Comparison of ENCODE assay signal across 12 cellular contexts in the genomic region with DNA sequence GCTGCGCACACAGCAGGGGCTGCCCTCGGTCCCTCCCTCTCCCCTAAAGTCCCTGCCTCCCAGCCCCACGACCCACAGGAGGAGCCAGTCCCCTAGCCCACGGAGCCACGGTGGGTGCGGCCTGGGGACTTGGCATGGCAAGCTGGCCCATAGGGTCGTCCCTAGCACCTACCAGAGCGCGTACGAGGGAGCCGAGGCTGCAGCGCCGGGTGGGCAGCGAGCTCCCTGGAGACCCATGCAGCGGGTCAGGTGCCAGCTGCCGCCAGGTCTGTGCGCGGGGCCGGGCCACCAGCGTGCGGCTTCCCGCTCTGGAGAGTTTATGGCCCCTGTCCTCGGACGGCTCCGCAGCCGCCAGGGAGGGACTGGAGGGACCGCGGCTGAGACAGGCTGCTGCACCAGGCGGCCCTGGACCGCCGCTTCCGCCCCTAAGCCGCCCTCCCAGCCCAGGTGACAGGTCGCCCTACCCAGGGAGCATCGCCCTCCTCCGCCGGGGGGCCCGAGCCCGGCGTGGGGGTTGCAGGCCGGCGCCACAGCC.
A peak's percentile ranks its signal among the peaks of the same experiment; 100 is the strongest.
DNase-seq lines count a peak whose midpoint lies in the region; ATAC-seq and TF ChIP-seq lines count a peak whose summit lies in the region.
"Had no signal": no experiment of that assay in that cellular context is flagged by ENCODE, and none has a peak within 500 bp of the region (broad histone marks: within the 10 kb centered on the region; RNA-seq: fewer than 3 reads in every experiment).

No MANE protein-coding gene starts in this region.

- H3K9ac ChIP-seq in SK-N-SH (no peak overlapping the region), skeletal muscle satellite cell (ENCODE audit: low read depth, low read length) (no peak overlapping the region)
- H3K9ac ChIP-seq: GM23248 had no signal

- DNase-seq in SK-N-SH = peak; percentile 15
- DNase-seq in coronary artery (ENCODE audit: low spot score) = no peak
- DNase-seq in NCI-H226 = no peak
- no peak for DNase-seq in foreskin melanocyte
- DNase-seq in cortex of kidney (lab: John Stamatoyannopoulos, UW) = no peak

- 49% methylated on average over 7 of the region's 42 CpGs for WGBS in SK-N-SH (ENCODE audit: low lambda C conversion rate)

- H4K20me1 ChIP-seq in SK-N-SH (ENCODE audit: insufficient read depth) = no peaks in the 10 kb centered on the region

- H3K4me1 ChIP-seq in SK-N-SH (ENCODE audit: control insufficient read depth in 1 of 2, insufficient read depth in 2 of 2, low read depth in 1 of 2, low read length in 1 of 2) (no peaks in the 10 kb centered on the region; a peak in 1 of 4 replicates), skeletal muscle satellite cell (ENCODE audit: control insufficient read depth, insufficient read depth, low read length) (no peaks in the 10 kb centered on the region)

- H3K36me3 ChIP-seq in SK-N-SH (replicated peaks in 1 of 2; ENCODE audit: control insufficient read depth in 1 of 2, insufficient read depth in 2 of 2, low read length in 1 of 2) (no peaks in the 10 kb centered on the region), skeletal muscle satellite cell (ENCODE audit: insufficient read depth, low read length) (no peaks in the 10 kb centered on the region)
- H3K36me3 ChIP-seq: brain microvascular endothelial cell, heart left ventricle had no signal

- H3K4me3 ChIP-seq in SK-N-SH (ENCODE audit: low read depth in 2 of 2, low read length in 1 of 2) = peak overlapping the region in 1 of 2 experiments; percentile 21; a peak in 2 of 4 replicates
- H3K4me3 ChIP-seq in coronary artery = peak overlapping the region; percentile 63
- H3K4me3 ChIP-seq in skeletal muscle satellite cell (ENCODE audit: low read length) = no peak overlapping the region
- H3K4me3 ChIP-seq: lung had no signal

- CTCF ChIA-PET in SK-N-SH (lab: Yijun Ruan, JAX) = interaction anchor here (0.7 to 2.9 kb wide), 11 partner anchors 21 to 1990 kb away, joined by 3 to 44 read pairs (median 4); no protein-coding TSS in a partner anchor

- no peak for TF ChIP-seq RAD21 in SK-N-SH (IDR thresholded peaks at IDR 0.05; ENCODE audit: low read length)

- H3K27me3 ChIP-seq in SK-N-SH (ENCODE audit: insufficient read depth) (no peaks in the 10 kb centered on the region; the same call in 1 of the 2 replicates), skeletal muscle satellite cell (ENCODE audit: control insufficient read depth, insufficient read depth, low read length) (no peaks in the 10 kb centered on the region)
- H3K27me3 ChIP-seq: brain microvascular endothelial cell had no signal

- ATAC-seq in SK-N-SH treated with all-trans-retinoic acid at 6 μM for 48 hours (no peak), HG02798 (IDR thresholded peaks at IDR 0.05; ENCODE audit: poor library complexity, unreplicated experiment) (peak; percentile 4)

- no peak overlapping the region for H2AFZ ChIP-seq in SK-N-SH (ENCODE audit: low read depth)

- H3K27ac ChIP-seq in SK-N-SH (ENCODE audit: low read depth in 2 of 2, low read length in 1 of 2) (no peak overlapping the region), coronary artery (no peak overlapping the region)
- H3K27ac ChIP-seq: brain microvascular endothelial cell, GM23248, heart left ventricle had no signal

- no peaks in the 10 kb centered on the region for H3F3A ChIP-seq in SK-N-SH (replicated peaks; ENCODE audit: insufficient read depth)

- TF ChIP-seq CTCF in SK-N-SH (IDR thresholded peaks at IDR 0.05) = no peak
- TF ChIP-seq CTCF in coronary artery (IDR thresholded peaks at IDR 0.05) = no peak

- no peaks in the 10 kb centered on the region for H3K9me2 ChIP-seq in SK-N-SH

- H3K4me2 ChIP-seq in SK-N-SH (peak overlapping the region; percentile 99; the same call in 1 of the 2 replicates), skeletal muscle satellite cell (ENCODE audit: low read length) (peak overlapping the region; percentile 33)

- POLR2A ChIA-PET in SK-N-SH (lab: Yijun Ruan, JAX) = interaction anchor here (1.1 to 1.2 kb wide), 2 partner anchors 119 to 127 kb away, joined by 3 to 4 read pairs; no protein-coding TSS in a partner anchor

- no peaks in the 10 kb centered on the region for H3K9me3 ChIP-seq in SK-N-SH
- H3K9me3 ChIP-seq in skeletal muscle satellite cell (replicated peaks; ENCODE audit: low read length) = no peaks in the 10 kb centered on the region
- H3K9me3 ChIP-seq: heart left ventricle had no signal

- TF ChIP-seq EP300 in SK-N-SH (IDR thresholded peaks at IDR 0.05; ENCODE audit: borderline replicate concordance in 1 of 2, low read depth in 1 of 2, low read length in 1 of 2) = no peak

- H3K79me2 ChIP-seq in SK-N-SH (ENCODE audit: insufficient read depth) = no peaks in the 10 kb centered on the region

TF ChIP-seq in SK-N-SH, 30 proteins besides CTCF, POLR2A, EP300 and RAD21:
- no peak for TF ChIP-seq JUND (IDR thresholded peaks at IDR 0.05)
- TF ChIP-seq SIN3A (IDR thresholded peaks at IDR 0.05; ENCODE audit: borderline replicate concordance, low read depth, low read length) = no peak
- TF ChIP-seq, protein P1, sequence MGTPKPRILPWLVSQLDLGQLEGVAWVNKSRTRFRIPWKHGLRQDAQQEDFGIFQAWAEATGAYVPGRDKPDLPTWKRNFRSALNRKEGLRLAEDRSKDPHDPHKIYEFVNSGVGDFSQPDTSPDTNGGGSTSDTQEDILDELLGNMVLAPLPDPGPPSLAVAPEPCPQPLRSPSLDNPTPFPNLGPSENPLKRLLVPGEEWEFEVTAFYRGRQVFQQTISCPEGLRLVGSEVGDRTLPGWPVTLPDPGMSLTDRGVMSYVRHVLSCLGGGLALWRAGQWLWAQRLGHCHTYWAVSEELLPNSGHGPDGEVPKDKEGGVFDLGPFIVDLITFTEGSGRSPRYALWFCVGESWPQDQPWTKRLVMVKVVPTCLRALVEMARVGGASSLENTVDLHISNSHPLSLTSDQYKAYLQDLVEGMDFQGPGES (IDR thresholded peaks at IDR 0.05; ENCODE audit: low read depth, low read length) = no peak
- TF ChIP-seq EZH2phosphoT487 (IDR thresholded peaks at IDR 0.05; ENCODE audit: borderline replicate concordance, low read depth) = no peak
- no peak for TF ChIP-seq ELF1 (IDR thresholded peaks at IDR 0.05)
- TF ChIP-seq MXI1 (IDR thresholded peaks at IDR 0.05; ENCODE audit: low read depth, low read length) = no peak
- TF ChIP-seq RFX5 (IDR thresholded peaks at IDR 0.05; ENCODE audit: low read length) = no peak
- TF ChIP-seq GATA2 (CRISPR knock-in tag; IDR thresholded peaks at IDR 0.05) = no peak
- TF ChIP-seq SMC3 (IDR thresholded peaks at IDR 0.05; ENCODE audit: low read depth, low read length) = no peak
- no peak for TF ChIP-seq RCOR1 (IDR thresholded peaks at IDR 0.05; ENCODE audit: low read length)

TF ChIP-seq in SK-N-SH treated with all-trans-retinoic acid at 6 μM for 48 hours, 23 proteins besides CTCF, POLR2A, EP300 and RAD21:
- TF ChIP-seq ZFP3 (CRISPR knock-in tag; IDR thresholded peaks at IDR 0.05) (no peak), ISL1 (CRISPR knock-in tag; IDR thresholded peaks at IDR 0.05) (no peak), OSR1 (CRISPR knock-in tag; IDR thresholded peaks at IDR 0.05) (no peak), ZNF70 (CRISPR knock-in tag; IDR thresholded peaks at IDR 0.05) (no peak), TOX (CRISPR knock-in tag; IDR thresholded peaks at IDR 0.05; ENCODE audit: borderline replicate concordance) (no peak), ESRRG (CRISPR knock-in tag; IDR thresholded peaks at IDR 0.05) (no peak), GLIS3 (CRISPR knock-in tag; IDR thresholded peaks at IDR 0.05) (no peak)
- TF ChIP-seq, protein P2, sequence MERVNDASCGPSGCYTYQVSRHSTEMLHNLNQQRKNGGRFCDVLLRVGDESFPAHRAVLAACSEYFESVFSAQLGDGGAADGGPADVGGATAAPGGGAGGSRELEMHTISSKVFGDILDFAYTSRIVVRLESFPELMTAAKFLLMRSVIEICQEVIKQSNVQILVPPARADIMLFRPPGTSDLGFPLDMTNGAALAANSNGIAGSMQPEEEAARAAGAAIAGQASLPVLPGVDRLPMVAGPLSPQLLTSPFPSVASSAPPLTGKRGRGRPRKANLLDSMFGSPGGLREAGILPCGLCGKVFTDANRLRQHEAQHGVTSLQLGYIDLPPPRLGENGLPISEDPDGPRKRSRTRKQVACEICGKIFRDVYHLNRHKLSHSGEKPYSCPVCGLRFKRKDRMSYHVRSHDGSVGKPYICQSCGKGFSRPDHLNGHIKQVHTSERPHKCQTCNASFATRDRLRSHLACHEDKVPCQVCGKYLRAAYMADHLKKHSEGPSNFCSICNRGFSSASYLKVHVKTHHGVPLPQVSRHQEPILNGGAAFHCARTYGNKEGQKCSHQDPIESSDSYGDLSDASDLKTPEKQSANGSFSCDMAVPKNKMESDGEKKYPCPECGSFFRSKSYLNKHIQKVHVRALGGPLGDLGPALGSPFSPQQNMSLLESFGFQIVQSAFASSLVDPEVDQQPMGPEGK (CRISPR knock-in tag; IDR thresholded peaks at IDR 0.05; ENCODE audit: borderline replicate concordance) = no peak
- TF ChIP-seq, protein P3, sequence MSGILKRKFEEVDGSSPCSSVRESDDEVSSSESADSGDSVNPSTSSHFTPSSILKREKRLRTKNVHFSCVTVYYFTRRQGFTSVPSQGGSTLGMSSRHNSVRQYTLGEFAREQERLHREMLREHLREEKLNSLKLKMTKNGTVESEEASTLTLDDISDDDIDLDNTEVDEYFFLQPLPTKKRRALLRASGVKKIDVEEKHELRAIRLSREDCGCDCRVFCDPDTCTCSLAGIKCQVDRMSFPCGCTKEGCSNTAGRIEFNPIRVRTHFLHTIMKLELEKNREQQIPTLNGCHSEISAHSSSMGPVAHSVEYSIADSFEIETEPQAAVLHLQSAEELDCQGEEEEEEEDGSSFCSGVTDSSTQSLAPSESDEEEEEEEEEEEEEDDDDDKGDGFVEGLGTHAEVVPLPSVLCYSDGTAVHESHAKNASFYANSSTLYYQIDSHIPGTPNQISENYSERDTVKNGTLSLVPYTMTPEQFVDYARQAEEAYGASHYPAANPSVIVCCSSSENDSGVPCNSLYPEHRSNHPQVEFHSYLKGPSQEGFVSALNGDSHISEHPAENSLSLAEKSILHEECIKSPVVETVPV (CRISPR knock-in tag; IDR thresholded peaks at IDR 0.05) = no peak
